ENCODE assay signal across 17 cellular contexts in the genomic region with DNA sequence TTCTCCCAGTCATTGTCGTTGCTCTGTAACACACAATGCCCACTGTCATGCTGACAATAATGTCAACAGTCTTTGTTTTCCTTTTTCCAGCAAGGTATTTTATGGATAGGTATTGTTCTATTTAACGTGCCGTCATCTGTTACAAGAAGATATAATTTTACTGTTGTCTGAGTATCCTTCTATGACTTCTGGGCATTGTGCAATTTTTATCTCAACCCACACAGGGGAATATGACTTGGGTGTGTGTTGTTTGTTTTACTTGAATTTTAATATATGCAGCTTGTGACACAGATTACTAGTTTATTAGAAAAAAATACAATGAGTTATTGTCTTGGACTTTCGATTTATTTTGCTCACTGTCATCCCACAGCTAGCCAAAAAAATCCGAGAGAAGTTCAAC.
"Had no signal": no experiment of that assay in that cellular context is flagged by ENCODE, and none has a peak within 500 bp of the region (broad histone marks: within the 10 kb centered on the region; RNA-seq: fewer than 3 reads in every experiment).

No MANE protein-coding gene starts in this region.

- H3K4me3 ChIP-seq: esophagus squamous epithelium, lower lobe of right lung, ovary, sigmoid colon, spleen, thoracic aorta, upper lobe of right lung had no signal

- H3K4me1 Mint-ChIP-seq: activated CD8-positive, alpha-beta memory T cell treated with anti-CD3 and anti-CD28 coated beads, Interleukin-2, amount 10 ng/mL, durations not matched to agents 7 days and 5 days; stimulated activated naive CD8-positive, alpha-beta T cell treated with anti-CD3 and anti-CD28 coated beads, Interleukin-15, amount 100 ng/mL, for 72 hours had no signal

- H3K27ac Mint-ChIP-seq: activated CD8-positive, alpha-beta memory T cell treated with anti-CD3 and anti-CD28 coated beads, Interleukin-2, amount 10 ng/mL, durations not matched to agents 7 days and 5 days; activated T-helper 2 cell treated with anti-CD3 and anti-CD28 coated beads, Interferon-gamma antibody, Interleukin-2, Interleukin-4, amounts not matched to agents 10 μg/mL and 5 μg/mL and 100 μg/mL, durations not matched to agents 14 hours and 24 hours and 36 hours; stimulated activated naive CD8-positive, alpha-beta T cell treated with anti-CD3 and anti-CD28 coated beads, Interleukin-15, amount 100 ng/mL, for 72 hours had no signal

- H3K9me3 ChIP-seq: esophagus squamous epithelium, lower lobe of right lung, ovary, sigmoid colon, spleen, thoracic aorta, upper lobe of right lung had no signal

- ATAC-seq: activated CD8-positive, alpha-beta memory T cell treated with anti-CD3 and anti-CD28 coated beads, Interleukin-2, amount 10 ng/mL, durations not matched to agents 7 days and 5 days; lower lobe of right lung; stimulated activated naive CD8-positive, alpha-beta T cell treated with anti-CD3 and anti-CD28 coated beads, Interleukin-15, amount 100 ng/mL, for 72 hours; upper lobe of right lung had no signal

- H3K36me3 Mint-ChIP-seq: activated CD8-positive, alpha-beta memory T cell treated with anti-CD3 and anti-CD28 coated beads, Interleukin-2, amount 10 ng/mL, durations not matched to agents 7 days and 5 days had no signal

- H3K27me3 Mint-ChIP-seq: stimulated activated naive CD8-positive, alpha-beta T cell treated with anti-CD3 and anti-CD28 coated beads, Interleukin-15, amount 100 ng/mL, for 72 hours had no signal

- H3K9me3 Mint-ChIP-seq: activated T-helper 2 cell treated with anti-CD3 and anti-CD28 coated beads, Interferon-gamma antibody, Interleukin-2, Interleukin-4, amounts not matched to agents 10 μg/mL and 5 μg/mL and 100 μg/mL, durations not matched to agents 14 hours and 24 hours and 36 hours; stimulated activated naive CD8-positive, alpha-beta T cell treated with anti-CD3 and anti-CD28 coated beads, Interleukin-15, amount 100 ng/mL, for 72 hours had no signal

- H3K27me3 ChIP-seq: esophagus squamous epithelium, ovary, sigmoid colon, spleen, upper lobe of right lung had no signal

- H3K4me3 Mint-ChIP-seq: activated CD8-positive, alpha-beta memory T cell treated with anti-CD3 and anti-CD28 coated beads, Interleukin-2, amount 10 ng/mL, durations not matched to agents 7 days and 5 days; neural crest cell; stimulated activated naive CD8-positive, alpha-beta T cell treated with anti-CD3 and anti-CD28 coated beads, Interleukin-15, amount 100 ng/mL, for 72 hours had no signal

- H3K27ac ChIP-seq: esophagus squamous epithelium, lower lobe of right lung, ovary, sigmoid colon, spleen, thoracic aorta, upper lobe of right lung, VCaP had no signal

- H3K4me1 ChIP-seq: esophagus squamous epithelium, lower lobe of right lung, sigmoid colon, spleen, upper lobe of right lung had no signal

- DNase-seq: activated CD4-positive, alpha-beta T cell treated with anti-CD3 and anti-CD28 coated beads, Interleukin-2, amount 50 U/mL, for 48 hours; activated CD8-positive, alpha-beta memory T cell treated with anti-CD3 and anti-CD28 coated beads, Interleukin-2, amount 10 ng/mL, durations not matched to agents 7 days and 5 days; activated naive CD4-positive, alpha-beta T cell treated with anti-CD3 and anti-CD28 coated beads, Interleukin-2, amount 50 U/mL, for 16 hours; activated T-cell treated with anti-CD3 and anti-CD28 coated beads, Interleukin-2, amount 50 U/mL, for 1 hour; esophagus squamous epithelium; hypothalamus; lower lobe of right lung; ovary; sigmoid colon; spleen; stimulated activated naive CD8-positive, alpha-beta T cell treated with anti-CD3 and anti-CD28 coated beads, Interleukin-15, amount 100 ng/mL, for 72 hours; T-helper 1 cell; upper lobe of right lung had no signal

- H3K36me3 ChIP-seq: lower lobe of right lung, ovary, sigmoid colon, spleen, thoracic aorta, upper lobe of right lung had no signal
